ENCODE assay signal across 9 cellular contexts in the genomic region with DNA sequence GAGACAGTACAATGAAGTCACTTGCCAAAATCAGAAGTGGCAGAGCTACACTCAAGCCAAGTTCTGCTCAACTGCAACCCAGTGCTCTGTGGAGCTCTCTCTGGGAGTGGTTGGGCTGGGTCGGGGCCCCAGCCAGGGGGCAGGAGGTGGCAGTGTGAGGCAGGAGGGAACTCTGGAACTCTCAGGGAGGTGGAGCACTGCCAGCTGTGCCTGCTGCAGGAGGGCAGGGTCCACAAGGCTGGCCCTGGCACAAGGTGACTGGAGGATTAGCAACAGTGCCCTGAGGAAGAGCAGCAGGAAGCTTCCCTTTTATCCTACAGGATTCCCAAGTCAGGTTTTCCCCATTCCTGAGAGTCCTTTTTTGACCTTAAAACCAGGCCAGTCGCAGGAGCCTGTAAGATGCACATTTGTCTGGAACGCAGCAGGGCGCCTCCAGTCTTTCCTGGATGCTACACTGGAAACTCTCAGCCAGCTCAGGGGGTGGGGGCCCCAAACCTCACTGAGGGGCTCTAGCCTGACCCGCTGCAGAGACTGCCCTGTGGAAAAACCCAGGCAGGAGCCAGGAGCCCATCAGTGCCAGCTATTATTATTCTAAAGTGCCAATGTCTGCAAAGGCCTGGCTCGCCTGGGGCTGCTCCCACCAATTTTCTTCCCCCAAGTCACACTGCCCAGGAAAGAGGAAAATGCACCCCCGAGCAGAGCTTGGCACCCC. TPM values are rescaled to one million over a fixed set of nuclear protein-coding genes. Genes with fewer than 3 reads are reported as not detected.
A peak's percentile ranks its signal among the peaks of the same experiment; 100 is the strongest.
DNase-seq lines count a peak whose midpoint lies in the region; ATAC-seq and TF ChIP-seq lines count a peak whose summit lies in the region.
"Had no signal": no experiment of that assay in that cellular context is flagged by ENCODE, and none has a peak within 500 bp of the region (broad histone marks: within the 10 kb centered on the region; RNA-seq: fewer than 3 reads in every experiment).

No MANE protein-coding gene starts in this region.

- H3K9me3 ChIP-seq in PC-9 (ENCODE audit: insufficient read depth, low read depth) (no peaks in the 10 kb centered on the region), lower lobe of right lung (no peaks in the 10 kb centered on the region), tibial artery (no peaks in the 10 kb centered on the region)

- intact Hi-C loops in PC-9 (cut with micrococcal nuclease; ENCODE audit: unreplicated experiment), result loop anchor here (5.0 kb wide), 1 partner anchor 66 kb away; no protein-coding TSS in a partner anchor
- intact Hi-C loops in lower lobe of right lung (cut with DNase I), result no loop called here
- intact Hi-C loops in tibial artery (cut with DNase I; ENCODE audit: low total_unique reads), result loop anchor here (5.0 kb wide), 1 partner anchor 36 kb away; no protein-coding TSS in a partner anchor

- H3K9me2 ChIP-seq in PC-9 (ENCODE audit: insufficient read depth), result no peaks in the 10 kb centered on the region

- peak overlapping the region; percentile 49 for H3K4me2 ChIP-seq in PC-9

- H3K4me3 ChIP-seq in PC-9 (no peak overlapping the region), lower lobe of right lung (no peak overlapping the region), tibial artery (no peak overlapping the region)

- ATAC-seq in lower lobe of right lung (no peak), GM18870 (IDR thresholded peaks at IDR 0.05; ENCODE audit: unreplicated experiment) (no peak), GM21529 (IDR thresholded peaks at IDR 0.05; ENCODE audit: unreplicated experiment) (no peak), HG03354 (IDR thresholded peaks at IDR 0.05; ENCODE audit: poor library complexity, severe bottlenecking, unreplicated experiment) (no peak)

- H4K20me1 ChIP-seq in PC-9 (ENCODE audit: insufficient read depth), result no peaks in the 10 kb centered on the region

- H3K4me1 ChIP-seq in PC-9 (replicated peaks; ENCODE audit: insufficient read depth), result peaks cover 15% of the 10 kb centered on the region
- H3K4me1 ChIP-seq in lower lobe of right lung, result peaks cover 69% of the 10 kb centered on the region
- H3K4me1 ChIP-seq in tibial artery, result peaks cover 18 to 100% (median 79%) of the 10 kb centered on the region in 4 donors

- CTCF ChIA-PET in PC-9 (lab: Charles Lee), result interaction anchor here (0.6 to 1.0 kb wide), 4 partner anchors 36 to 308 kb away, joined by 3 to 6 read pairs (median 4); no protein-coding TSS in a partner anchor

- H3F3A ChIP-seq in PC-9 (ENCODE audit: insufficient read depth, low read depth), result no peaks in the 10 kb centered on the region

- H3K27me3 ChIP-seq in PC-9 (ENCODE audit: insufficient read depth, low read depth) (no peaks in the 10 kb centered on the region), lower lobe of right lung (ENCODE audit: low read depth) (no peaks in the 10 kb centered on the region), tibial artery (no peaks in the 10 kb centered on the region)

- POLR2A ChIA-PET in PC-9 (lab: Charles Lee; ENCODE audit: unreplicated experiment), result interaction anchor here (1.3 kb wide), 1 partner anchor 133 kb away, joined by 5 read pairs; no protein-coding TSS in a partner anchor

- H3K27ac ChIP-seq in PC-9 (no peak overlapping the region), lower lobe of right lung (peak overlapping the region; percentile 80), tibial artery (peak overlapping the region; percentile 74 to 83)

- no peak for TF ChIP-seq CTCF in PC-9 (conservative IDR thresholded peaks at IDR 0.05)
- no peak for TF ChIP-seq CTCF in lower lobe of right lung (IDR thresholded peaks at IDR 0.05)
- TF ChIP-seq CTCF in tibial artery (IDR thresholded peaks at IDR 0.05), result no peak

- no peak overlapping the region for H2AFZ ChIP-seq in PC-9

- DNase-seq in PC-9, result peak in 1 of 2 experiments; percentile 22
- peak; percentile 41 for DNase-seq in dermis blood vessel endothelial cell
- no peak for DNase-seq in lower lobe of right lung
- DNase-seq in tibial artery, result peak in 1 of 2 donors; percentile 81
- no peak for DNase-seq in GOT3 (lab: John Stamatoyannopoulos, UW)
- DNase-seq: NCI-H1694 had no signal

- H3K79me2 ChIP-seq in PC-9 (ENCODE audit: low read depth), result no peaks in the 10 kb centered on the region

- BruUV-seq in PC-9 (replicated peaks; lab: Mats Ljungman, UMichigan), result no TSS peak

- H3K36me3 ChIP-seq in PC-9 (ENCODE audit: low read depth) (no peaks in the 10 kb centered on the region), lower lobe of right lung (no peaks in the 10 kb centered on the region), tibial artery (no peaks in the 10 kb centered on the region)

RNA-seq across cellular contexts. Expression of gene DKK3, which starts 31.8 kb away (rescaled TPM):
- total RNA-seq in PC-9 (2021) (11.5 and 13.9 TPM in 2 replicates), dermis blood vessel endothelial cell (107 and 156 TPM in 2 replicates), lower lobe of right lung (111 TPM)
